ENCODE assay signal across 1 cellular context in the genomic region with DNA sequence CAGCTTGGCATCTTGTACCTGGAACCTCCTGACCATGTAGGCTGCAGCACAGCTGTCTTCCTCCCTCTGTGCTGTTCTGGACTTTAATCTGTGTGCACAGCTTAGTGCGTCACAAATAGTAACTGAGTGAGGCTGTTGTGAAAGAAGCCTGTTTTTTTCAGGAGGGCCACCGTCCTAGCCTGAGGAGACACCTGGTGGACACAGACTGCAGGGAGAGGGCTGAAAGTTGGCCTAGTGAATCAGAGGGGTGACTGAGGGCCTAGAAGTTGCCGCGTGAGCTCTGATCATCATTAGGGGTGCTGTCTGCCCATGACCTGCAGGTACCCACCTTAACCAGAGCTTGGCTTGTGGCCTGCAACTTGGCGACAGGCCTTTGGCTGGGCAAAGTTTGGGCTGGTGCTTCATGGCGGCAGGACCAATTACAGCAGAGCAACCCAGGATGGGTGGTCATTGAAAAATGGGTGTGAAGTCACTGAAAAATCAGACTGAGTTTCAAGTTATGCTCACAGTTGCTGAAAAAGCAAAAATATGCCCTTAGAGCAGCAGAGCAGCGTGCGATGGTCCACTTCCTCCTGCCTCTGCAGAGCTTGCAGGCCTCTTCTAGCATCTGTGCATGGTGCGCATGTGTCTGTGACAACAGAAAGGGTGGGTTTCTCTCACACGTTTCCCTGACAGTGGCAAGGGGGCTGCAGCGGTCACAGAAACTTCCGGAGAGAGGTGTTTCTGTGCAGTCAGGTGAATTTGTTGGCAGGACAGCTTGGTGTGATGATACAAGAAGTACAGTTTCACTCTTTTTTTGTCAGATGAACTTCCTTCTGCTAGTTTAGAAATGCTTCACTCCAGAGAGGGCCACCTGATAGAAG.
TF ChIP-seq lines count a peak whose summit lies in the region.

No MANE protein-coding gene starts in this region.

TF ChIP-seq in GM23338, 12 proteins besides CTCF, POLR2A, EP300 and RAD21 (continued from another document):
- TF ChIP-seq EZH2 (IDR thresholded peaks at IDR 0.05; ENCODE audit: low read depth, unreplicated experiment): no peak
- TF ChIP-seq NANOG (IDR thresholded peaks at IDR 0.05; ENCODE audit: borderline replicate concordance): no peak
- TF ChIP-seq, protein P1, sequence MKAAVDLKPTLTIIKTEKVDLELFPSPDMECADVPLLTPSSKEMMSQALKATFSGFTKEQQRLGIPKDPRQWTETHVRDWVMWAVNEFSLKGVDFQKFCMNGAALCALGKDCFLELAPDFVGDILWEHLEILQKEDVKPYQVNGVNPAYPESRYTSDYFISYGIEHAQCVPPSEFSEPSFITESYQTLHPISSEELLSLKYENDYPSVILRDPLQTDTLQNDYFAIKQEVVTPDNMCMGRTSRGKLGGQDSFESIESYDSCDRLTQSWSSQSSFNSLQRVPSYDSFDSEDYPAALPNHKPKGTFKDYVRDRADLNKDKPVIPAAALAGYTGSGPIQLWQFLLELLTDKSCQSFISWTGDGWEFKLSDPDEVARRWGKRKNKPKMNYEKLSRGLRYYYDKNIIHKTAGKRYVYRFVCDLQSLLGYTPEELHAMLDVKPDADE (IDR thresholded peaks at IDR 0.05): no peak
- no peak for TF ChIP-seq JUNB (IDR thresholded peaks at IDR 0.05; ENCODE audit: unreplicated experiment)
- TF ChIP-seq EZH2phosphoT487 (IDR thresholded peaks at IDR 0.05; ENCODE audit: unreplicated experiment): no peak
- TF ChIP-seq ZNF114 (CRISPR knock-in tag; IDR thresholded peaks at IDR 0.05): no peak
